27 cellular contexts compared by ENCODE assay signal in genomic region chr6:127205031-127205430, GRCh38.
A peak's percentile ranks its signal among the peaks of the same experiment; 100 is the strongest.
DNase-seq lines count a peak whose midpoint lies in the region; ATAC-seq and TF ChIP-seq lines count a peak whose summit lies in the region.
"Had no signal": no experiment of that assay in that cellular context is flagged by ENCODE, and none has a peak within 500 bp of the region (broad histone marks: within the 10 kb centered on the region; RNA-seq: fewer than 3 reads in every experiment).

No MANE protein-coding gene starts in this region.

- H3K27ac ChIP-seq in neutrophil = peak overlapping the region; percentile 68
- H3K27ac ChIP-seq: A549, GM23248, Peyer's patch had no signal

- no peak for ATAC-seq in SK-N-SH treated with all-trans-retinoic acid at 6 μM for 48 hours
- ATAC-seq: A549; CD8-positive, alpha-beta T cell; GM12878 had no signal

- no peaks in the 10 kb centered on the region for H3K36me3 ChIP-seq in neutrophil
- H3K36me3 ChIP-seq: HAP-1, Peyer's patch had no signal

- intact Hi-C loops in dendritic cell treated with granulocyte-macrophage colony-stimulating factor and Interleukin-4, amounts not matched to agents 40 ng/mL and 50 ng/mL, for 4 days (cut with micrococcal nuclease) = loop anchor here (5.0 kb wide), 1 partner anchor 62 kb away; the partner anchor contains the start of gene RNF146

- H3K27me3 ChIP-seq in neutrophil = peaks cover 17% of the 10 kb centered on the region
- H3K27me3 ChIP-seq: Peyer's patch had no signal

- no peak overlapping the region for H3K4me3 Mint-ChIP-seq in dendritic cell treated with granulocyte-macrophage colony-stimulating factor and Interleukin-4, amounts not matched to agents 40 ng/mL and 50 ng/mL, for 4 days
- H3K4me3 Mint-ChIP-seq: CD8-positive, alpha-beta T cell had no signal

- DNase-seq in HCEC 1CT (peak; percentile 36), cerebellar nuclear complex (lab: John Stamatoyannopoulos, UW) (no peak), amniotic stem cell (lab: John Stamatoyannopoulos, UW) (no peak)
- DNase-seq in stimulated activated CD4-positive, alpha-beta T cell treated with anti-CD3 and anti-CD28 coated beads, Interleukin-4, amount 100 ng/mL, for 4 hours = no peak
- DNase-seq: C1 segment of cervical spinal cord; Caco-2; CD8-positive, alpha-beta T cell; DMS 273 treated with DMSO at 0.1 percent for 48 hours; DMS79; EL; GDM1; GM23248; KG1; NCI-H1092; NCI-H1417 treated with DMSO at 0.1 percent for 48 hours; NCI-H1694 treated with DMSO at 0.1 percent for 48 hours; NCI-H2081; NCI-H2227 treated with DMSO at 0.1 percent for 48 hours; NCI-H526 treated with DMSO at 0.1 percent for 48 hours; Peyer's patch; SHP77 treated with DMSO at 0.1 percent for 48 hours had no signal

- no peaks in the 10 kb centered on the region for H3K36me3 Mint-ChIP-seq in dendritic cell treated with granulocyte-macrophage colony-stimulating factor and Interleukin-4, amounts not matched to agents 40 ng/mL and 50 ng/mL, for 4 days (ENCODE audit: low read depth)
- H3K36me3 Mint-ChIP-seq: CD8-positive, alpha-beta T cell had no signal

- H3K9me3 Mint-ChIP-seq in dendritic cell treated with granulocyte-macrophage colony-stimulating factor and Interleukin-4, amounts not matched to agents 40 ng/mL and 50 ng/mL, for 4 days = no peaks in the 10 kb centered on the region
- H3K9me3 Mint-ChIP-seq: CD8-positive, alpha-beta T cell had no signal

- H3K27me3 Mint-ChIP-seq in dendritic cell treated with granulocyte-macrophage colony-stimulating factor and Interleukin-4, amounts not matched to agents 40 ng/mL and 50 ng/mL, for 4 days = no peaks in the 10 kb centered on the region

- H3K4me1 ChIP-seq in neutrophil (ENCODE audit: control insufficient read depth in 1 of 2, insufficient read depth in 1 of 2, low read depth in 1 of 2, low read length in 1 of 2) = peaks cover 17 to 27% of the 10 kb centered on the region in 2 experiments
- H3K4me1 ChIP-seq: A549, Caco-2, HAP-1, Peyer's patch had no signal

- H3K27ac Mint-ChIP-seq in dendritic cell treated with granulocyte-macrophage colony-stimulating factor and Interleukin-4, amounts not matched to agents 40 ng/mL and 50 ng/mL, for 4 days = peak overlapping the region; percentile 41
- H3K27ac Mint-ChIP-seq: CD8-positive, alpha-beta T cell had no signal

- no peaks in the 10 kb centered on the region for H3K9me3 ChIP-seq in neutrophil
- H3K9me3 ChIP-seq: A549, Caco-2, HAP-1, Peyer's patch had no signal

- H3K4me1 Mint-ChIP-seq in dendritic cell treated with granulocyte-macrophage colony-stimulating factor and Interleukin-4, amounts not matched to agents 40 ng/mL and 50 ng/mL, for 4 days (ENCODE audit: low read depth) = peaks cover 30% of the 10 kb centered on the region

- H3K4me3 ChIP-seq in neutrophil (ENCODE audit: low read depth in 1 of 2, low read length in 1 of 2) = no peak overlapping the region
- H3K4me3 ChIP-seq: A549, GM12878, GM23248, HAP-1, Peyer's patch had no signal

- no peak for TF ChIP-seq CTCF in neutrophil (IDR thresholded peaks at IDR 0.05)

TF ChIP-seq in SK-N-SH treated with all-trans-retinoic acid at 6 μM for 48 hours, 23 proteins besides CTCF, POLR2A, EP300 and RAD21:
- TF ChIP-seq TOX (CRISPR knock-in tag; IDR thresholded peaks at IDR 0.05; ENCODE audit: borderline replicate concordance) = no peak
- TF ChIP-seq ZNF565 (CRISPR knock-in tag; conservative IDR thresholded peaks at IDR 0.05; ENCODE audit: low read depth) = no peak
- TF ChIP-seq ARNTL (CRISPR knock-in tag; IDR thresholded peaks at IDR 0.05; ENCODE audit: borderline replicate concordance, low read depth) = no peak
- TF ChIP-seq POU6F1 (CRISPR knock-in tag; IDR thresholded peaks at IDR 0.05; ENCODE audit: borderline replicate concordance, low read depth) = no peak
- TF ChIP-seq ZNF70 (CRISPR knock-in tag; IDR thresholded peaks at IDR 0.05) = no peak
- no peak for TF ChIP-seq PPARA (CRISPR knock-in tag; IDR thresholded peaks at IDR 0.05; ENCODE audit: borderline replicate concordance)
- no peak for TF ChIP-seq RARB (CRISPR knock-in tag; IDR thresholded peaks at IDR 0.05)
- TF ChIP-seq TCF4 (CRISPR knock-in tag; IDR thresholded peaks at IDR 0.05; ENCODE audit: borderline replicate concordance) = no peak
- no peak for TF ChIP-seq OSR1 (CRISPR knock-in tag; IDR thresholded peaks at IDR 0.05)
- TF ChIP-seq ZC3H10 (CRISPR knock-in tag; IDR thresholded peaks at IDR 0.05) = no peak
- no peak for TF ChIP-seq ESRRG (CRISPR knock-in tag; IDR thresholded peaks at IDR 0.05)
- TF ChIP-seq CREB5 (CRISPR knock-in tag; IDR thresholded peaks at IDR 0.05; ENCODE audit: low read depth) = no peak
- TF ChIP-seq ZNF8 (CRISPR knock-in tag; IDR thresholded peaks at IDR 0.05) = no peak
